Comparison of ENCODE assay signal across 1 cellular context in genomic region chr6:125707615-125708243, GRCh38.
TF ChIP-seq lines count a peak whose summit lies in the region.

No MANE protein-coding gene starts in this region.

TF ChIP-seq in WTC11, 78 proteins besides CTCF, POLR2A, EP300 and RAD21 (continued from another document):
- TF ChIP-seq ATF6 (CRISPR knock-in tag; IDR thresholded peaks at IDR 0.05): no peak
